In genomic region chr19:18176367-18177310, GRCh38 we compare ENCODE assay signal across 31 cellular contexts. TPM values are rescaled to one million over a fixed set of nuclear protein-coding genes. Genes with fewer than 3 reads are reported as not detected.
DNase-seq lines count a peak whose midpoint lies in the region; ATAC-seq, FAIRE-seq and TF ChIP-seq lines count a peak whose summit lies in the region.
"Had no signal": no experiment of that assay in that cellular context is flagged by ENCODE, and none has a peak within 500 bp of the region (broad histone marks: within the 10 kb centered on the region; RNA-seq: fewer than 3 reads in every experiment).

No MANE protein-coding gene starts in this region.

- H3K36me3 ChIP-seq in SK-N-SH (replicated peaks in 1 of 2; ENCODE audit: control insufficient read depth in 1 of 2, insufficient read depth in 2 of 2, low read length in 1 of 2), result no peaks in the 10 kb centered on the region
- H3K36me3 ChIP-seq in astrocyte (ENCODE audit: insufficient read depth, low read length), result no peaks in the 10 kb centered on the region
- no peaks in the 10 kb centered on the region for H3K36me3 ChIP-seq in osteoblast (ENCODE audit: insufficient read depth, low read length)
- H3K36me3 ChIP-seq in left lung, result peaks cover 0 to 47% of the 10 kb centered on the region in 2 donors

- no peak overlapping the region for H3K27ac ChIP-seq in SK-N-SH (ENCODE audit: low read depth in 2 of 2, low read length in 1 of 2)
- no peak overlapping the region for H3K27ac ChIP-seq in astrocyte (ENCODE audit: low read depth, low read length)
- H3K27ac ChIP-seq in osteoblast (ENCODE audit: low read depth, low read length), result no peak overlapping the region
- no peak overlapping the region for H3K27ac ChIP-seq in left lung
- H3K27ac ChIP-seq: 22Rv1 had no signal

- H3K36me3 Mint-ChIP-seq in astrocyte (ENCODE audit: low read depth, unreplicated experiment), result peaks cover 4% of the 10 kb centered on the region

- no peak overlapping the region for H3K27ac Mint-ChIP-seq in astrocyte (ENCODE audit: unreplicated experiment)
- H3K27ac Mint-ChIP-seq: effector memory CD8-positive, alpha-beta T cell; nephron progenitor cell; T-cell had no signal

- no peaks in the 10 kb centered on the region for H3K9me2 ChIP-seq in SK-N-SH

- peaks cover 1% of the 10 kb centered on the region for H3K9me3 Mint-ChIP-seq in astrocyte (ENCODE audit: unreplicated experiment)
- H3K9me3 Mint-ChIP-seq: effector memory CD8-positive, alpha-beta T cell; nephron progenitor cell; T-cell had no signal

- H4K20me1 ChIP-seq in SK-N-SH (ENCODE audit: insufficient read depth) (no peaks in the 10 kb centered on the region), astrocyte (ENCODE audit: insufficient read depth, low read length) (no peaks in the 10 kb centered on the region), osteoblast (ENCODE audit: insufficient read depth, low read length) (no peaks in the 10 kb centered on the region)

- H3K4me1 Mint-ChIP-seq in astrocyte (ENCODE audit: low read depth, unreplicated experiment), result no peaks in the 10 kb centered on the region

- FAIRE-seq in H54 (lab: Jason Lieb, UNC) (no peak), astrocyte (lab: Jason Lieb, UNC) (no peak)
- FAIRE-seq: bronchial epithelial cell, colon, H1, HTR-8/SVneo, TTC549 had no signal

- CTCF ChIA-PET in SK-N-SH (lab: Yijun Ruan, JAX), result interaction anchor here (1.0 to 2.2 kb wide), 8 partner anchors 9 to 180 kb away, joined by 3 to 10 read pairs (median 6); no protein-coding TSS in a partner anchor

- H3K4me1 ChIP-seq in SK-N-SH (ENCODE audit: control insufficient read depth in 1 of 2, insufficient read depth in 2 of 2, low read depth in 1 of 2, low read length in 1 of 2) (peaks cover 0 to 8% of the 10 kb centered on the region in 2 experiments; a peak in 1 of 4 replicates), astrocyte (ENCODE audit: insufficient read depth, low read length) (no peaks in the 10 kb centered on the region), osteoblast (ENCODE audit: insufficient read depth, low read length) (peaks cover 15% of the 10 kb centered on the region), left lung (peaks cover 4 to 73% of the 10 kb centered on the region in 2 donors)

- no peaks in the 10 kb centered on the region for H3K27me3 ChIP-seq in SK-N-SH (ENCODE audit: insufficient read depth)
- H3K27me3 ChIP-seq in astrocyte (ENCODE audit: insufficient read depth, low read length), result no peaks in the 10 kb centered on the region
- H3K27me3 ChIP-seq in osteoblast (ENCODE audit: insufficient read depth, low read length), result no peaks in the 10 kb centered on the region
- no peaks in the 10 kb centered on the region for H3K27me3 ChIP-seq in left lung

- peak overlapping the region; percentile 45 for H3K4me3 Mint-ChIP-seq in astrocyte (ENCODE audit: unreplicated experiment)
- H3K4me3 Mint-ChIP-seq: nephron progenitor cell had no signal

- DNase-seq in SK-N-SH (no peak), H54 (ENCODE audit: insufficient read length, low spot score) (peak; percentile 11), astrocyte (ENCODE audit: low read depth) (no peak), osteoblast (ENCODE audit: insufficient read length, low spot score, missing footprints) (peak; percentile 52), left lung (no peak), GM20000 (ENCODE audit: low spot score) (no peak), SHP77 (lab: John Stamatoyannopoulos, UW) (no peak)
- DNase-seq: activated CD4-positive, alpha-beta T cell treated with anti-CD3 and anti-CD28 coated beads for 1 hour; activated T-cell treated with anti-CD3 and anti-CD28 coated beads, Interleukin-2, amount 50 U/mL, for 1 hour; AML-193; amygdala; Caco-2; effector memory CD8-positive, alpha-beta T cell; EL; foreskin melanocyte; Karpas-422; midbrain; NCI-H146; NCI-H446 treated with DMSO at 0.1 percent for 48 hours; nephron progenitor cell; SHP77 treated with DMSO at 0.1 percent for 48 hours; T-cell had no signal

- no peak for TF ChIP-seq POLR2A in H54 (IDR thresholded peaks at IDR 0.05; ENCODE audit: low read depth, low read length)

- H3K4me2 ChIP-seq in SK-N-SH (no peak overlapping the region), astrocyte (ENCODE audit: low read length) (no peak overlapping the region), osteoblast (ENCODE audit: insufficient read depth, low read length) (no peak overlapping the region)

- no peaks in the 10 kb centered on the region for H3F3A ChIP-seq in SK-N-SH (replicated peaks; ENCODE audit: insufficient read depth)

- peaks cover 36% of the 10 kb centered on the region for H3K27me3 Mint-ChIP-seq in astrocyte (ENCODE audit: low read depth, unreplicated experiment)
- H3K27me3 Mint-ChIP-seq: effector memory CD8-positive, alpha-beta T cell; T-cell had no signal

- intact Hi-C loops in left lung (cut with DNase I), result no loop called here

- no peak for TF ChIP-seq RAD21 in SK-N-SH (IDR thresholded peaks at IDR 0.05; ENCODE audit: low read length)

- H3K9ac ChIP-seq in SK-N-SH, result no peak overlapping the region
- H3K9ac ChIP-seq in astrocyte (ENCODE audit: low read length), result no peak overlapping the region

- WGBS in SK-N-SH (ENCODE audit: low lambda C conversion rate), result 84% methylated on average over 15 of the region's 19 CpGs

- H3K4me3 ChIP-seq in SK-N-SH (ENCODE audit: low read depth in 2 of 2, low read length in 1 of 2) (no peak overlapping the region), astrocyte (ENCODE audit: insufficient read depth, low read depth, low read length) (no peak overlapping the region), osteoblast (ENCODE audit: insufficient read depth, low read length) (no peak overlapping the region), left lung (peak overlapping the region in 1 of 2 donors; percentile 76)

- H3K79me2 ChIP-seq in SK-N-SH (ENCODE audit: insufficient read depth) (no peaks in the 10 kb centered on the region), astrocyte (ENCODE audit: insufficient read depth, low read length) (no peaks in the 10 kb centered on the region), osteoblast (ENCODE audit: insufficient read depth, low read length) (peaks cover 4% of the 10 kb centered on the region)

- TF ChIP-seq CTCF in SK-N-SH (IDR thresholded peaks at IDR 0.05) (no peak), astrocyte (IDR thresholded peaks at IDR 0.05; ENCODE audit: insufficient read depth, low read depth, low read length) (no peak), osteoblast (IDR thresholded peaks at IDR 0.05; ENCODE audit: extremely low read depth, low read depth, low read length) (no peak), left lung (IDR thresholded peaks at IDR 0.05) (no peak), GM20000 (IDR thresholded peaks at IDR 0.05; ENCODE audit: extremely low read depth, missing control alignments) (no peak)

- no peak for TF ChIP-seq EP300 in SK-N-SH (IDR thresholded peaks at IDR 0.05; ENCODE audit: borderline replicate concordance in 1 of 2, low read depth in 1 of 2, low read length in 1 of 2)

- H2AFZ ChIP-seq in SK-N-SH (ENCODE audit: low read depth) (no peak overlapping the region), astrocyte (ENCODE audit: low read depth, low read length) (no peak overlapping the region), osteoblast (ENCODE audit: low read length) (no peak overlapping the region)

- ATAC-seq in SK-N-SH treated with all-trans-retinoic acid at 6 μM for 48 hours (no peak), left lung (no peak)
- ATAC-seq: effector memory CD8-positive, alpha-beta T cell; esophagus mucosa; T-cell had no signal

- H3K9me3 ChIP-seq in SK-N-SH (no peaks in the 10 kb centered on the region), astrocyte (ENCODE audit: insufficient read depth, low read depth, low read length) (no peaks in the 10 kb centered on the region), osteoblast (ENCODE audit: low read depth, low read length) (no peaks in the 10 kb centered on the region), left lung (no peaks in the 10 kb centered on the region)
- H3K9me3 ChIP-seq: Caco-2 had no signal

- POLR2A ChIA-PET in SK-N-SH (lab: Yijun Ruan, JAX), result no interaction called here

TF ChIP-seq in SK-N-SH treated with all-trans-retinoic acid at 6 μM for 48 hours, 23 proteins besides CTCF, POLR2A, EP300 and RAD21:
- TF ChIP-seq TCF4 (CRISPR knock-in tag; IDR thresholded peaks at IDR 0.05; ENCODE audit: borderline replicate concordance) (no peak), ZFP3 (CRISPR knock-in tag; IDR thresholded peaks at IDR 0.05) (0 out of 2 replicates have a peak, but pooled peaks have one; percentile 58)
TF ChIP-seq in SK-N-SH treated with all-trans-retinoic acid at 6 μM for 48 hours: peak in this region for 1.

TF ChIP-seq in SK-N-SH, 30 proteins besides CTCF, POLR2A, EP300 and RAD21 (continues in another document):
- TF ChIP-seq NRF1 (IDR thresholded peaks at IDR 0.05; ENCODE audit: low read depth, low read length), result no peak
- no peak for TF ChIP-seq EZH2phosphoT487 (IDR thresholded peaks at IDR 0.05; ENCODE audit: borderline replicate concordance, low read depth)
- no peak for TF ChIP-seq POLR2AphosphoS5 (IDR thresholded peaks at IDR 0.05; ENCODE audit: low read depth, low read length)
- TF ChIP-seq RXRA (IDR thresholded peaks at IDR 0.05; ENCODE audit: borderline replicate concordance, low read depth), result no peak
- TF ChIP-seq RFX5 (IDR thresholded peaks at IDR 0.05; ENCODE audit: low read length), result no peak

RNA-seq across cellular contexts. Expression of gene IFI30, which starts 3.0 kb away (rescaled TPM):
- 10.7 and 11.6 TPM in 2 replicates for polyA plus RNA-seq in SK-N-SH (2012; rRNA removed)
- 4.4 and 6.7 TPM in 2 replicates for polyA plus RNA-seq in SK-N-SH (2012; cell fraction: cytosol; rRNA removed)
- 4.5 and 5.5 TPM in 2 replicates for polyA plus RNA-seq in SK-N-SH (2012; cell fraction: nucleus; rRNA removed)
- total RNA-seq in astrocyte (0.89 and 2.3 TPM in 2 replicates), osteoblast (110 and 126 TPM in 2 replicates), left lung (100 to 1,000 TPM; 577 to 986 TPM)

RNA-seq across cellular contexts. Expression of gene MPV17L2, which starts 16.4 kb away (rescaled TPM):
- polyA plus RNA-seq in SK-N-SH (2012; rRNA removed), result 17.5 and 20.6 TPM in 2 replicates
- polyA plus RNA-seq in SK-N-SH (2012; cell fraction: cytosol; rRNA removed), result 9.7 and 13.5 TPM in 2 replicates
- polyA plus RNA-seq in SK-N-SH (2012; cell fraction: nucleus; rRNA removed), result 8.2 and 8.6 TPM in 2 replicates
- total RNA-seq in astrocyte (17.7 and 21.8 TPM in 2 replicates), osteoblast (8.3 and 9.4 TPM in 2 replicates), left lung (10 to 100 TPM; 10.3 to 14.8 TPM)

RNA-seq across cellular contexts. Expression of gene PIK3R2, which starts 23.7 kb away (rescaled TPM):
- polyA plus RNA-seq in SK-N-SH (2012; rRNA removed), result 27.5 and 36.6 TPM in 2 replicates
- polyA plus RNA-seq in SK-N-SH (2012; cell fraction: cytosol; rRNA removed), result 17.4 and 30.3 TPM in 2 replicates
- 52.1 and 53.0 TPM in 2 replicates for polyA plus RNA-seq in SK-N-SH (2012; cell fraction: nucleus; rRNA removed)
- 58.4 and 60.6 TPM in 2 replicates for total RNA-seq in astrocyte
- 25.7 and 28.0 TPM in 2 replicates for total RNA-seq in osteoblast
- total RNA-seq in left lung, result 10 to 100 TPM; 34.1 to 35.3 TPM

RNA-seq across cellular contexts. Expression of gene RAB3A, which starts 27.2 kb away (rescaled TPM):
- 9.1 and 9.7 TPM in 2 replicates for polyA plus RNA-seq in SK-N-SH (2012; rRNA removed)
- 7.7 and 10.0 TPM in 2 replicates for polyA plus RNA-seq in SK-N-SH (2012; cell fraction: cytosol; rRNA removed)
- polyA plus RNA-seq in SK-N-SH (2012; cell fraction: nucleus; rRNA removed), result 13.1 and 19.6 TPM in 2 replicates
- total RNA-seq in astrocyte, result 6.6 and 7.5 TPM in 2 replicates
- total RNA-seq in osteoblast, result 0.72 and 1.8 TPM in 2 replicates
- total RNA-seq in left lung, result 1 to 10 TPM; 3.1 to 4.4 TPM

RNA-seq across cellular contexts. Expression of gene PDE4C, which starts 49.6 kb away (rescaled TPM):
- polyA plus RNA-seq in SK-N-SH (2012; rRNA removed), result 0.36 and 1.0 TPM in 2 replicates
- 0.05 and 0.26 TPM in 2 replicates for polyA plus RNA-seq in SK-N-SH (2012; cell fraction: cytosol; rRNA removed)
- polyA plus RNA-seq in SK-N-SH (2012; cell fraction: nucleus; rRNA removed), result 4.1 and 8.2 TPM in 2 replicates
- total RNA-seq in astrocyte (0.64 and 0.70 TPM in 2 replicates), osteoblast (under 0.01 TPM in 1 of 2 replicates, not detected in the other), left lung (10 to 100 TPM in 1 of 2 donors, 1 to 10 TPM in 1; 3.7 to 11.3 TPM)
- total RNA-seq: subcutaneous adipose tissue, T-cell had no signal

Comparison
In these comparisons a context has a peak if more than half of its experiments do, and no peak if none do; other contexts are left out.
1. DNase-seq: peak in H54 (single experiment) and osteoblast (single experiment); none in SK-N-SH (single experiment), astrocyte (single experiment), left lung (0 of 2), GM20000 (single experiment) and SHP77 (0 of 2).
2. RNA of gene IFI30, which starts 3.0 kb away (total RNA-seq): 577 to 986 TPM in left lung and 110 to 126 TPM in osteoblast; 0.89 to 2.3 TPM in astrocyte; every median in the first group is over 10 times any median in the second.